Comparison of ENCODE assay signal across 1 cellular context in genomic region chr2:217995741-217996141, GRCh38.
TF ChIP-seq lines count a peak whose summit lies in the region.

No MANE protein-coding gene starts in this region.

TF ChIP-seq in H1, 55 proteins besides CTCF, POLR2A, EP300 and RAD21 (continued from another document):
- TF ChIP-seq RXRA (IDR thresholded peaks at IDR 0.05; ENCODE audit: insufficient read depth, low read depth, low read length) (no peak), MAX (IDR thresholded peaks at IDR 0.05) (no peak)
